ENCODE assay signal across 10 cellular contexts in the genomic region with DNA sequence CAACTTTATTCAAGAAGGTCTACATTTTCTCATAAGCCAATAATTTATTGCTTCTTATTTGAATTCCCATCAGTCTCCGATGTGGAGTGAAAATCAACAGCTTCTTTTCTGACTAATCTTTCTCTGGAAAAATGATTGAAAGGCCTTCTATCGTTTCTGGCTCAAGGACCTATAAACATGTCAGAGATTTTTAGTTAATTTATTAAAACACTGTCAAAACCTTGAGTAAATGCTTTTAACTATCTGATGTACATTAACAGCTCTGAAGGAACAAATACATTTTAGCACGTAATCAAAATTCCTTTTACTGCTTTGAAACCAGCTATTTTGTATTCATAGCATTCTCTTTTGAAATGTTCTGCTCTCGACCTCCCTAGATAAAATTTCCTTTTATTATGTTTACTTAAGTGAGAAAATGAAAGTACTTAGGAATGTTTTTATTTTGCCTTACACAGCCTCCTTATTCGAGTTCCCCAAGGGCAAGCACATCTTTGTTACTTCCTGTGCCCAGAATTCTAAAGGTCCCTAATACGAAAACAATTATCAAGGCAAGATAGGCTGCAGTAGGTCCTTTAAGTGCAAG. TPM values are rescaled to one million over a fixed set of nuclear protein-coding genes. Genes with fewer than 3 reads are reported as not detected.
A peak's percentile ranks its signal among the peaks of the same experiment; 100 is the strongest.
DNase-seq lines count a peak whose midpoint lies in the region; ATAC-seq lines count a peak whose summit lies in the region.
"Had no signal": no experiment of that assay in that cellular context is flagged by ENCODE, and none has a peak within 500 bp of the region (broad histone marks: within the 10 kb centered on the region; RNA-seq: fewer than 3 reads in every experiment).

No MANE protein-coding gene starts in this region.

- intact Hi-C loops in posterior cingulate gyrus (cut with DNase I) = no loop called here
- intact Hi-C loops in sciatic nerve (cut with DNase I) = no loop called here

- H3K9ac ChIP-seq in muscle layer of colon (ENCODE audit: low read length) = peak overlapping the region; percentile 22

- no peaks in the 10 kb centered on the region for H3K36me3 ChIP-seq in muscle layer of colon (ENCODE audit: insufficient read depth, low read length)

- peaks cover 8% of the 10 kb centered on the region for H3K36me3 Mint-ChIP-seq in stimulated activated naive CD8-positive, alpha-beta T cell treated with anti-CD3 and anti-CD28 coated beads, Interleukin-15, Interleukin-2, amounts not matched to agents 100 ng/mL and 50 ng/mL, for 24 hours (ENCODE audit: low read depth)
- H3K36me3 Mint-ChIP-seq in activated naive CD8-positive, alpha-beta T cell treated with anti-CD3 and anti-CD28 coated beads, Interleukin-2, amount 10 ng/mL, durations not matched to agents 7 days and 5 days = peaks cover 5% of the 10 kb centered on the region

- H3K27ac Mint-ChIP-seq in stimulated activated naive CD8-positive, alpha-beta T cell treated with anti-CD3 and anti-CD28 coated beads, Interleukin-15, Interleukin-2, amounts not matched to agents 100 ng/mL and 50 ng/mL, for 24 hours = peak overlapping the region; percentile 40
- H3K27ac Mint-ChIP-seq in activated naive CD8-positive, alpha-beta T cell treated with anti-CD3 and anti-CD28 coated beads, Interleukin-2, amount 10 ng/mL, durations not matched to agents 7 days and 5 days = peak overlapping the region; percentile 81

- H3K27ac ChIP-seq in muscle layer of colon (ENCODE audit: low read depth, low read length) = peak overlapping the region; percentile 96

- no peaks in the 10 kb centered on the region for H3K27me3 ChIP-seq in muscle layer of colon (ENCODE audit: control insufficient read depth in 1 of 2, insufficient read depth in 2 of 2, low read length in 2 of 2)

- no peaks in the 10 kb centered on the region for H3K9me3 Mint-ChIP-seq in stimulated activated naive CD8-positive, alpha-beta T cell treated with anti-CD3 and anti-CD28 coated beads, Interleukin-15, Interleukin-2, amounts not matched to agents 100 ng/mL and 50 ng/mL, for 24 hours
- H3K9me3 Mint-ChIP-seq in activated naive CD8-positive, alpha-beta T cell treated with anti-CD3 and anti-CD28 coated beads, Interleukin-2, amount 10 ng/mL, durations not matched to agents 7 days and 5 days = no peaks in the 10 kb centered on the region

- peaks cover 40% of the 10 kb centered on the region for H3K4me1 ChIP-seq in muscle layer of colon (ENCODE audit: insufficient read depth, low read length)

- POLR2A ChIA-PET in activated naive CD8-positive, alpha-beta T cell treated with anti-CD3 and anti-CD28 coated beads, Interleukin-2, amount 10 ng/mL, durations not matched to agents 7 days and 5 days (lab: Charles Lee) = no interaction called here

- H3K4me1 Mint-ChIP-seq in stimulated activated naive CD8-positive, alpha-beta T cell treated with anti-CD3 and anti-CD28 coated beads, Interleukin-15, Interleukin-2, amounts not matched to agents 100 ng/mL and 50 ng/mL, for 24 hours (ENCODE audit: low read depth) = peaks cover 33% of the 10 kb centered on the region
- H3K4me1 Mint-ChIP-seq in activated naive CD8-positive, alpha-beta T cell treated with anti-CD3 and anti-CD28 coated beads, Interleukin-2, amount 10 ng/mL, durations not matched to agents 7 days and 5 days = peaks cover 26% of the 10 kb centered on the region

- peak overlapping the region; percentile 33 for H3K4me3 Mint-ChIP-seq in stimulated activated naive CD8-positive, alpha-beta T cell treated with anti-CD3 and anti-CD28 coated beads, Interleukin-15, Interleukin-2, amounts not matched to agents 100 ng/mL and 50 ng/mL, for 24 hours
- H3K4me3 Mint-ChIP-seq in activated naive CD8-positive, alpha-beta T cell treated with anti-CD3 and anti-CD28 coated beads, Interleukin-2, amount 10 ng/mL, durations not matched to agents 7 days and 5 days = peak overlapping the region; percentile 68

- DNase-seq in stimulated activated naive CD8-positive, alpha-beta T cell treated with anti-CD3 and anti-CD28 coated beads, Interleukin-15, Interleukin-2, amounts not matched to agents 100 U/mL and 50 U/mL, for 24 hours = no peak
- no peak for DNase-seq in activated naive CD8-positive, alpha-beta T cell treated with anti-CD3 and anti-CD28 coated beads, Interleukin-2, amount 10 ng/mL, durations not matched to agents 7 days and 5 days
- DNase-seq in inferior parietal cortex (ENCODE audit: extremely low spot score) (no peak), posterior cingulate gyrus (no peak), sciatic nerve (ENCODE audit: low spot score) (no peak), NCI-H1092 treated with DMSO at 0.1 percent for 48 hours (lab: John Stamatoyannopoulos, UW) (no peak)
- DNase-seq: NCI-H2029; stimulated activated CD4-positive, alpha-beta T cell treated with anti-CD3 and anti-CD28 coated beads, Interleukin-2, amount 100 ng/mL, for 24 hours had no signal

- peak overlapping the region in 1 of 2 donors; percentile 24 for H3K4me3 ChIP-seq in muscle layer of colon (ENCODE audit: low read depth in 1 of 2, low read length in 2 of 2)

- H3K9me3 ChIP-seq in muscle layer of colon (ENCODE audit: low read length) = no peaks in the 10 kb centered on the region

- H3K27me3 Mint-ChIP-seq in stimulated activated naive CD8-positive, alpha-beta T cell treated with anti-CD3 and anti-CD28 coated beads, Interleukin-15, Interleukin-2, amounts not matched to agents 100 ng/mL and 50 ng/mL, for 24 hours = no peaks in the 10 kb centered on the region
- H3K27me3 Mint-ChIP-seq in activated naive CD8-positive, alpha-beta T cell treated with anti-CD3 and anti-CD28 coated beads, Interleukin-2, amount 10 ng/mL, durations not matched to agents 7 days and 5 days = no peaks in the 10 kb centered on the region

- no peak for ATAC-seq in stimulated activated naive CD8-positive, alpha-beta T cell treated with anti-CD3 and anti-CD28 coated beads, Interleukin-15, Interleukin-2, amounts not matched to agents 100 U/mL and 50 U/mL, for 24 hours
- no peak for ATAC-seq in activated naive CD8-positive, alpha-beta T cell treated with anti-CD3 and anti-CD28 coated beads, Interleukin-2, amount 10 ng/mL, durations not matched to agents 7 days and 5 days (ENCODE audit: low read depth)
- ATAC-seq in sciatic nerve = no peak

RNA-seq across cellular contexts. Expression of a gene that starts 3.2 kb away (rescaled TPM):
- 10 to 100 TPM; 46.8 to 51.8 TPM for total RNA-seq in activated naive CD8-positive, alpha-beta T cell treated with anti-CD3 and anti-CD28 coated beads, Interleukin-2, amount 10 ng/mL, durations not matched to agents 7 days and 5 days
- total RNA-seq in sciatic nerve = 75.1 TPM
